In the genomic region with DNA sequence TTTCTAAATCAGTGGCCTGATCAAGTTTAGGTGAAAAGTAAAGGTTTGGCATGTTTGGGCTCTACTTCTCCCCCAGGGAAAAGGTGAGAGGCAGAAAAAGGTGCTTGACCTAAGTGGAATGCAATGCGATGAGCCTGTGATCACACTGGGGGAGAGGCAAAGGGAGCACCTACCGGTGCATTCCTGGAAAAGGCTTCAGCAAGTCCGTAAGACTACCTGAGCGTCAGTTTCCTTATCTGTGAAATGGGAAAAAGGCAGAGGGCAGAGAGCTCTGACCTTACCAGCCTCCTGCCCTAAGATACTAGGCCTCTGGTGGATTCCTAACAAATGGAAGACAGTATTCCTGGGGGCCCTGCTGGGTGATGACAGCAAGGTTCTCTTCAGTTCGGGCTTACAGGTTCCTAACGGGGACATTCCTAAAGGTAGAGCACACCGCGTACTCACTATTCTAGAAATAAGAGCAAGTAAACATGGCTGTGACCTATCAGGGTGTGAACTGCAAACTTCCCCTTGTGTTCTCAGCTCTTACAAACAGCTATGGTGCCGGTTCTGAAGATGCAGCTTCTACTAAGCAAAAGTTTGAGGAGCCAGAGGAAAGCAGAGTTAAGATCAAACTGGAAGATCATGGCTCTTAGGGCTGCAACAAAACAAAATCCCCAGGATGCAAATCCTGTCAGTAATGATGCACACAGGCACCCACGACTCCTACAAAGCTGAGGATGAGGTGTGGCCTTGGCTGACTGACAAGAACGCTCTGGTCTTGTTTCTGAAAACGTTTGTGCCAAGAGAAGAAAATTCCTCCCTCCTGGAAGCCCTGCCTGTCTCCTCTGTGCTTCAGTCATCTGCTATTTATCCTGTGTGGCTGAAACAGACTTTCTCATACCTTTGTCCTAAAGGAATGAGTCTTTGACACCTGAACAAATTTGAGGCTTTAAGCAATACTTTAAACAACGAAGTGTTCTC, we compare ENCODE assay signal across 1 cellular context.
A peak's percentile ranks its signal among the peaks of the same experiment; 100 is the strongest.
TF ChIP-seq lines count a peak whose summit lies in the region.

No MANE protein-coding gene starts in this region.

TF ChIP-seq in HepG2, 621 proteins besides CTCF, POLR2A, EP300 and RAD21 (continued from another document and continues in another):
- TF ChIP-seq, protein P1, sequence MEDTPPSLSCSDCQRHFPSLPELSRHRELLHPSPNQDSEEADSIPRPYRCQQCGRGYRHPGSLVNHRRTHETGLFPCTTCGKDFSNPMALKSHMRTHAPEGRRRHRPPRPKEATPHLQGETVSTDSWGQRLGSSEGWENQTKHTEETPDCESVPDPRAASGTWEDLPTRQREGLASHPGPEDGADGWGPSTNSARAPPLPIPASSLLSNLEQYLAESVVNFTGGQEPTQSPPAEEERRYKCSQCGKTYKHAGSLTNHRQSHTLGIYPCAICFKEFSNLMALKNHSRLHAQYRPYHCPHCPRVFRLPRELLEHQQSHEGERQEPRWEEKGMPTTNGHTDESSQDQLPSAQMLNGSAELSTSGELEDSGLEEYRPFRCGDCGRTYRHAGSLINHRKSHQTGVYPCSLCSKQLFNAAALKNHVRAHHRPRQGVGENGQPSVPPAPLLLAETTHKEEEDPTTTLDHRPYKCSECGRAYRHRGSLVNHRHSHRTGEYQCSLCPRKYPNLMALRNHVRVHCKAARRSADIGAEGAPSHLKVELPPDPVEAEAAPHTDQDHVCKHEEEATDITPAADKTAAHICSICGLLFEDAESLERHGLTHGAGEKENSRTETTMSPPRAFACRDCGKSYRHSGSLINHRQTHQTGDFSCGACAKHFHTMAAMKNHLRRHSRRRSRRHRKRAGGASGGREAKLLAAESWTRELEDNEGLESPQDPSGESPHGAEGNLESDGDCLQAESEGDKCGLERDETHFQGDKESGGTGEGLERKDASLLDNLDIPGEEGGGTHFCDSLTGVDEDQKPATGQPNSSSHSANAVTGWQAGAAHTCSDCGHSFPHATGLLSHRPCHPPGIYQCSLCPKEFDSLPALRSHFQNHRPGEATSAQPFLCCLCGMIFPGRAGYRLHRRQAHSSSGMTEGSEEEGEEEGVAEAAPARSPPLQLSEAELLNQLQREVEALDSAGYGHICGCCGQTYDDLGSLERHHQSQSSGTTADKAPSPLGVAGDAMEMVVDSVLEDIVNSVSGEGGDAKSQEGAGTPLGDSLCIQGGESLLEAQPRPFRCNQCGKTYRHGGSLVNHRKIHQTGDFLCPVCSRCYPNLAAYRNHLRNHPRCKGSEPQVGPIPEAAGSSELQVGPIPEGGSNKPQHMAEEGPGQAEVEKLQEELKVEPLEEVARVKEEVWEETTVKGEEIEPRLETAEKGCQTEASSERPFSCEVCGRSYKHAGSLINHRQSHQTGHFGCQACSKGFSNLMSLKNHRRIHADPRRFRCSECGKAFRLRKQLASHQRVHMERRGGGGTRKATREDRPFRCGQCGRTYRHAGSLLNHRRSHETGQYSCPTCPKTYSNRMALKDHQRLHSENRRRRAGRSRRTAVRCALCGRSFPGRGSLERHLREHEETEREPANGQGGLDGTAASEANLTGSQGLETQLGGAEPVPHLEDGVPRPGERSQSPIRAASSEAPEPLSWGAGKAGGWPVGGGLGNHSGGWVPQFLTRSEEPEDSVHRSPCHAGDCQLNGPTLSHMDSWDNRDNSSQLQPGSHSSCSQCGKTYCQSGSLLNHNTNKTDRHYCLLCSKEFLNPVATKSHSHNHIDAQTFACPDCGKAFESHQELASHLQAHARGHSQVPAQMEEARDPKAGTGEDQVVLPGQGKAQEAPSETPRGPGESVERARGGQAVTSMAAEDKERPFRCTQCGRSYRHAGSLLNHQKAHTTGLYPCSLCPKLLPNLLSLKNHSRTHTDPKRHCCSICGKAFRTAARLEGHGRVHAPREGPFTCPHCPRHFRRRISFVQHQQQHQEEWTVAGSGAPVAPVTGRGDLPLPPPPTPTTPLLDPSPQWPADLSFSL (CRISPR knock-in tag; IDR thresholded peaks at IDR 0.05): no peak
- TF ChIP-seq ZNF562 (CRISPR knock-in tag; IDR thresholded peaks at IDR 0.05; ENCODE audit: borderline replicate concordance) (no peak), PHF21A (CRISPR knock-in tag; IDR thresholded peaks at IDR 0.05) (peak; percentile 24; the same call in 1 of the 2 replicates), RORA (CRISPR knock-in tag; IDR thresholded peaks at IDR 0.05) (no peak), SNAPC2 (CRISPR knock-in tag; IDR thresholded peaks at IDR 0.05) (0 out of 2 replicates have a peak, but pooled peaks have one; percentile 43), SCMH1 (CRISPR knock-in tag; IDR thresholded peaks at IDR 0.05; ENCODE audit: borderline replicate concordance) (no peak), ZFX (CRISPR knock-in tag; IDR thresholded peaks at IDR 0.05; ENCODE audit: low read depth) (peak; percentile 25; the same call in 1 of the 2 replicates), CENPT (CRISPR knock-in tag; IDR thresholded peaks at IDR 0.05; ENCODE audit: low read depth) (no peak), ZNF337 (CRISPR knock-in tag; IDR thresholded peaks at IDR 0.05; ENCODE audit: borderline replicate concordance, low read depth) (no peak), CREB1 (IDR thresholded peaks at IDR 0.05) (no peak), CREB1 (CRISPR knock-in tag; IDR thresholded peaks at IDR 0.05) (peak; percentile 13; the same call in 1 of the 2 replicates), SMAD9 (CRISPR knock-in tag; IDR thresholded peaks at IDR 0.05) (no peak), FOXK1 (CRISPR knock-in tag; IDR thresholded peaks at IDR 0.05; ENCODE audit: borderline replicate concordance, low read depth) (no peak)
- TF ChIP-seq, protein P2, sequence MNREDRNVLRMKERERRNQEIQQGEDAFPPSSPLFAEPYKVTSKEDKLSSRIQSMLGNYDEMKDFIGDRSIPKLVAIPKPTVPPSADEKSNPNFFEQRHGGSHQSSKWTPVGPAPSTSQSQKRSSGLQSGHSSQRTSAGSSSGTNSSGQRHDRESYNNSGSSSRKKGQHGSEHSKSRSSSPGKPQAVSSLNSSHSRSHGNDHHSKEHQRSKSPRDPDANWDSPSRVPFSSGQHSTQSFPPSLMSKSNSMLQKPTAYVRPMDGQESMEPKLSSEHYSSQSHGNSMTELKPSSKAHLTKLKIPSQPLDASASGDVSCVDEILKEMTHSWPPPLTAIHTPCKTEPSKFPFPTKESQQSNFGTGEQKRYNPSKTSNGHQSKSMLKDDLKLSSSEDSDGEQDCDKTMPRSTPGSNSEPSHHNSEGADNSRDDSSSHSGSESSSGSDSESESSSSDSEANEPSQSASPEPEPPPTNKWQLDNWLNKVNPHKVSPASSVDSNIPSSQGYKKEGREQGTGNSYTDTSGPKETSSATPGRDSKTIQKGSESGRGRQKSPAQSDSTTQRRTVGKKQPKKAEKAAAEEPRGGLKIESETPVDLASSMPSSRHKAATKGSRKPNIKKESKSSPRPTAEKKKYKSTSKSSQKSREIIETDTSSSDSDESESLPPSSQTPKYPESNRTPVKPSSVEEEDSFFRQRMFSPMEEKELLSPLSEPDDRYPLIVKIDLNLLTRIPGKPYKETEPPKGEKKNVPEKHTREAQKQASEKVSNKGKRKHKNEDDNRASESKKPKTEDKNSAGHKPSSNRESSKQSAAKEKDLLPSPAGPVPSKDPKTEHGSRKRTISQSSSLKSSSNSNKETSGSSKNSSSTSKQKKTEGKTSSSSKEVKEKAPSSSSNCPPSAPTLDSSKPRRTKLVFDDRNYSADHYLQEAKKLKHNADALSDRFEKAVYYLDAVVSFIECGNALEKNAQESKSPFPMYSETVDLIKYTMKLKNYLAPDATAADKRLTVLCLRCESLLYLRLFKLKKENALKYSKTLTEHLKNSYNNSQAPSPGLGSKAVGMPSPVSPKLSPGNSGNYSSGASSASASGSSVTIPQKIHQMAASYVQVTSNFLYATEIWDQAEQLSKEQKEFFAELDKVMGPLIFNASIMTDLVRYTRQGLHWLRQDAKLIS (CRISPR knock-in tag; IDR thresholded peaks at IDR 0.05): no peak
- TF ChIP-seq, protein P3, sequence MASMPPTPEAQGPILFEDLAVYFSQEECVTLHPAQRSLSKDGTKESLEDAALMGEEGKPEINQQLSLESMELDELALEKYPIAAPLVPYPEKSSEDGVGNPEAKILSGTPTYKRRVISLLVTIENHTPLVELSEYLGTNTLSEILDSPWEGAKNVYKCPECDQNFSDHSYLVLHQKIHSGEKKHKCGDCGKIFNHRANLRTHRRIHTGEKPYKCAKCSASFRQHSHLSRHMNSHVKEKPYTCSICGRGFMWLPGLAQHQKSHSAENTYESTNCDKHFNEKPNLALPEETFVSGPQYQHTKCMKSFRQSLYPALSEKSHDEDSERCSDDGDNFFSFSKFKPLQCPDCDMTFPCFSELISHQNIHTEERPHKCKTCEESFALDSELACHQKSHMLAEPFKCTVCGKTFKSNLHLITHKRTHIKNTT (CRISPR knock-in tag; IDR thresholded peaks at IDR 0.05): no peak
- TF ChIP-seq, protein P4, sequence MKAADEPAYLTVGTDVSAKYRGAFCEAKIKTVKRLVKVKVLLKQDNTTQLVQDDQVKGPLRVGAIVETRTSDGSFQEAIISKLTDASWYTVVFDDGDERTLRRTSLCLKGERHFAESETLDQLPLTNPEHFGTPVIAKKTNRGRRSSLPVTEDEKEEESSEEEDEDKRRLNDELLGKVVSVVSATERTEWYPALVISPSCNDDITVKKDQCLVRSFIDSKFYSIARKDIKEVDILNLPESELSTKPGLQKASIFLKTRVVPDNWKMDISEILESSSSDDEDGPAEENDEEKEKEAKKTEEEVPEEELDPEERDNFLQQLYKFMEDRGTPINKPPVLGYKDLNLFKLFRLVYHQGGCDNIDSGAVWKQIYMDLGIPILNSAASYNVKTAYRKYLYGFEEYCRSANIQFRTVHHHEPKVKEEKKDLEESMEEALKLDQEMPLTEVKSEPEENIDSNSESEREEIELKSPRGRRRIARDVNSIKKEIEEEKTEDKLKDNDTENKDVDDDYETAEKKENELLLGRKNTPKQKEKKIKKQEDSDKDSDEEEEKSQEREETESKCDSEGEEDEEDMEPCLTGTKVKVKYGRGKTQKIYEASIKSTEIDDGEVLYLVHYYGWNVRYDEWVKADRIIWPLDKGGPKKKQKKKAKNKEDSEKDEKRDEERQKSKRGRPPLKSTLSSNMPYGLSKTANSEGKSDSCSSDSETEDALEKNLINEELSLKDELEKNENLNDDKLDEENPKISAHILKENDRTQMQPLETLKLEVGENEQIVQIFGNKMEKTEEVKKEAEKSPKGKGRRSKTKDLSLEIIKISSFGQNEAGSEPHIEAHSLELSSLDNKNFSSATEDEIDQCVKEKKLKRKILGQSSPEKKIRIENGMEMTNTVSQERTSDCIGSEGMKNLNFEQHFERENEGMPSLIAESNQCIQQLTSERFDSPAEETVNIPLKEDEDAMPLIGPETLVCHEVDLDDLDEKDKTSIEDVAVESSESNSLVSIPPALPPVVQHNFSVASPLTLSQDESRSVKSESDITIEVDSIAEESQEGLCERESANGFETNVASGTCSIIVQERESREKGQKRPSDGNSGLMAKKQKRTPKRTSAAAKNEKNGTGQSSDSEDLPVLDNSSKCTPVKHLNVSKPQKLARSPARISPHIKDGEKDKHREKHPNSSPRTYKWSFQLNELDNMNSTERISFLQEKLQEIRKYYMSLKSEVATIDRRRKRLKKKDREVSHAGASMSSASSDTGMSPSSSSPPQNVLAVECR (CRISPR knock-in tag; IDR thresholded peaks at IDR 0.05; ENCODE audit: borderline replicate concordance): no peak
- TF ChIP-seq, protein P5, sequence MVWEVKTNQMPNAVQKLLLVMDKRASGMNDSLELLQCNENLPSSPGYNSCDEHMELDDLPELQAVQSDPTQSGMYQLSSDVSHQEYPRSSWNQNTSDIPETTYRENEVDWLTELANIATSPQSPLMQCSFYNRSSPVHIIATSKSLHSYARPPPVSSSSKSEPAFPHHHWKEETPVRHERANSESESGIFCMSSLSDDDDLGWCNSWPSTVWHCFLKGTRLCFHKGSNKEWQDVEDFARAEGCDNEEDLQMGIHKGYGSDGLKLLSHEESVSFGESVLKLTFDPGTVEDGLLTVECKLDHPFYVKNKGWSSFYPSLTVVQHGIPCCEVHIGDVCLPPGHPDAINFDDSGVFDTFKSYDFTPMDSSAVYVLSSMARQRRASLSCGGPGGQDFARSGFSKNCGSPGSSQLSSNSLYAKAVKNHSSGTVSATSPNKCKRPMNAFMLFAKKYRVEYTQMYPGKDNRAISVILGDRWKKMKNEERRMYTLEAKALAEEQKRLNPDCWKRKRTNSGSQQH (CRISPR knock-in tag; IDR thresholded peaks at IDR 0.05; ENCODE audit: low read depth): no peak
- TF ChIP-seq, protein P6, sequence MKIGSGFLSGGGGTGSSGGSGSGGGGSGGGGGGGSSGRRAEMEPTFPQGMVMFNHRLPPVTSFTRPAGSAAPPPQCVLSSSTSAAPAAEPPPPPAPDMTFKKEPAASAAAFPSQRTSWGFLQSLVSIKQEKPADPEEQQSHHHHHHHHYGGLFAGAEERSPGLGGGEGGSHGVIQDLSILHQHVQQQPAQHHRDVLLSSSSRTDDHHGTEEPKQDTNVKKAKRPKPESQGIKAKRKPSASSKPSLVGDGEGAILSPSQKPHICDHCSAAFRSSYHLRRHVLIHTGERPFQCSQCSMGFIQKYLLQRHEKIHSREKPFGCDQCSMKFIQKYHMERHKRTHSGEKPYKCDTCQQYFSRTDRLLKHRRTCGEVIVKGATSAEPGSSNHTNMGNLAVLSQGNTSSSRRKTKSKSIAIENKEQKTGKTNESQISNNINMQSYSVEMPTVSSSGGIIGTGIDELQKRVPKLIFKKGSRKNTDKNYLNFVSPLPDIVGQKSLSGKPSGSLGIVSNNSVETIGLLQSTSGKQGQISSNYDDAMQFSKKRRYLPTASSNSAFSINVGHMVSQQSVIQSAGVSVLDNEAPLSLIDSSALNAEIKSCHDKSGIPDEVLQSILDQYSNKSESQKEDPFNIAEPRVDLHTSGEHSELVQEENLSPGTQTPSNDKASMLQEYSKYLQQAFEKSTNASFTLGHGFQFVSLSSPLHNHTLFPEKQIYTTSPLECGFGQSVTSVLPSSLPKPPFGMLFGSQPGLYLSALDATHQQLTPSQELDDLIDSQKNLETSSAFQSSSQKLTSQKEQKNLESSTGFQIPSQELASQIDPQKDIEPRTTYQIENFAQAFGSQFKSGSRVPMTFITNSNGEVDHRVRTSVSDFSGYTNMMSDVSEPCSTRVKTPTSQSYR (CRISPR knock-in tag; IDR thresholded peaks at IDR 0.05; ENCODE audit: borderline replicate concordance): no peak
- TF ChIP-seq, protein P7, sequence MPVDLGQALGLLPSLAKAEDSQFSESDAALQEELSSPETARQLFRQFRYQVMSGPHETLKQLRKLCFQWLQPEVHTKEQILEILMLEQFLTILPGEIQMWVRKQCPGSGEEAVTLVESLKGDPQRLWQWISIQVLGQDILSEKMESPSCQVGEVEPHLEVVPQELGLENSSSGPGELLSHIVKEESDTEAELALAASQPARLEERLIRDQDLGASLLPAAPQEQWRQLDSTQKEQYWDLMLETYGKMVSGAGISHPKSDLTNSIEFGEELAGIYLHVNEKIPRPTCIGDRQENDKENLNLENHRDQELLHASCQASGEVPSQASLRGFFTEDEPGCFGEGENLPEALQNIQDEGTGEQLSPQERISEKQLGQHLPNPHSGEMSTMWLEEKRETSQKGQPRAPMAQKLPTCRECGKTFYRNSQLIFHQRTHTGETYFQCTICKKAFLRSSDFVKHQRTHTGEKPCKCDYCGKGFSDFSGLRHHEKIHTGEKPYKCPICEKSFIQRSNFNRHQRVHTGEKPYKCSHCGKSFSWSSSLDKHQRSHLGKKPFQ (CRISPR knock-in tag; IDR thresholded peaks at IDR 0.05; ENCODE audit: insufficient replicate concordance): peak; percentile 14
- TF ChIP-seq, protein P8, sequence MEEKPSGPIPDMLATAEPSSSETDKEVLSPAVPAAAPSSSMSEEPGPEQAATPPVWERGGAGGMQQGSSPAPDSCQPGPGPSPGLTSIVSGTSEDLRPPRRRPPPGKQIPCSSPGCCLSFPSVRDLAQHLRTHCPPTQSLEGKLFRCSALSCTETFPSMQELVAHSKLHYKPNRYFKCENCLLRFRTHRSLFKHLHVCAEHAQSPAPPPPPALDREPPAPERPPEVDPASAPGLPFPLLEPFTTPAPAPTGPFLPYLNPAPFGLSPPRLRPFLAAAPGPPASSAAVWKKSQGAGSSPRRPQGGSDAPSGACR (CRISPR knock-in tag; IDR thresholded peaks at IDR 0.05): no peak
